In the genomic region with DNA sequence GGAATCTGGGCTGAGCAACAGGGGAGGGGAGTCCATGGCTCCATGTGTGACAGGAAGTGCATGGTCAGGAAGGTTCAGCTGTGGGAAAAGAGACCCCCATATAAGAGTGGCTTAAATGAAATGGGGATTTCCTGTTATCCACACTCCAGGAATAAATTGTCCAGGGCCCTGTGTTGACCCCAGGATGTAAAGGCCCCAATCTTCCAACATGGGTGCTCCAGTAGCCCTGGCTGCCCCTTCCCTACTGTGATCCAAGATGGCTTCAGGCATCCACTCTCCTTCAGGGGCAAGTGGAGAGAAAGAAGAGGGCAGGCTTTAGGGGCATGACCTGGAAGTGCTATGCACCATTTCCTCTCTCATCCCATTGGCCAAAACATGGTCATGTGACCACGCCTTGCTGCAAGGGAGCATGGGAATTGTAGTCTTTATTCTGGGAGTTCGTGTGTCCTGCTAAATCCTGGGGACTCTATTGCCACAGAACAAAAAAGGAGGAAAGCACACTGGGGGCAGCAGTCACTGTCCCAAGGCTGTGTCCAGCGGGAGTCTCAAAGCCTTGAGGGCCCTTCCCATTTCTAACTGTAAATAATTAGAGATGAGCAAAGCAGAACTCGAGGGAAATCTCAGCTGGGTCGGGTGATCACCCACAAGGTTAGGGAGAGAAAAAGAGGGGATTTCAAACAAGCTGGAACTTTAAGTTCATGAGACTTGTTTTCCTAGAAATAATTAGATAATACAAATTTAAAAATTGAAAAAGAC, we compare ENCODE assay signal across 12 cellular contexts.
DNase-seq lines count a peak whose midpoint lies in the region; ATAC-seq and TF ChIP-seq lines count a peak whose summit lies in the region.
"Had no signal": no experiment of that assay in that cellular context is flagged by ENCODE, and none has a peak within 500 bp of the region (broad histone marks: within the 10 kb centered on the region; RNA-seq: fewer than 3 reads in every experiment).

No MANE protein-coding gene starts in this region.

- H3K27ac ChIP-seq in mesodermal cell (ENCODE audit: low read depth, low read length, severe bottlenecking) (no peak overlapping the region), left lung (no peak overlapping the region), Peyer's patch (no peak overlapping the region), lower lobe of right lung (no peak overlapping the region)
- H3K27ac ChIP-seq: transverse colon had no signal

- WGBS in mesodermal cell (ENCODE audit: insufficient coverage in 2 of 2), 2 experiments: 78 to 100% methylated on average over 1 of the region's 5 CpGs

- H3K9me3 ChIP-seq in mesodermal cell (ENCODE audit: control insufficient read depth, low read length): peaks cover 12% of the 10 kb centered on the region
- no peaks in the 10 kb centered on the region for H3K9me3 ChIP-seq in left lung
- H3K9me3 ChIP-seq in Peyer's patch: no peaks in the 10 kb centered on the region
- no peaks in the 10 kb centered on the region for H3K9me3 ChIP-seq in lower lobe of right lung
- H3K9me3 ChIP-seq: transverse colon had no signal

- intact Hi-C loops in left lung (cut with DNase I): no loop called here
- intact Hi-C loops in lower lobe of right lung (cut with DNase I): no loop called here

- H3K4me1 ChIP-seq in mesodermal cell (ENCODE audit: control insufficient read depth, insufficient read depth, low read length, poor library complexity, severe bottlenecking) (no peaks in the 10 kb centered on the region), left lung (no peaks in the 10 kb centered on the region), Peyer's patch (no peaks in the 10 kb centered on the region), lower lobe of right lung (no peaks in the 10 kb centered on the region)
- H3K4me1 ChIP-seq: transverse colon had no signal

- H3K36me3 ChIP-seq in mesodermal cell (ENCODE audit: control insufficient read depth, insufficient read depth, low read length) (no peaks in the 10 kb centered on the region), left lung (no peaks in the 10 kb centered on the region), Peyer's patch (no peaks in the 10 kb centered on the region), lower lobe of right lung (no peaks in the 10 kb centered on the region)
- H3K36me3 ChIP-seq: transverse colon had no signal

- POLR2A ChIA-PET in HEK293T (lab: Yijun Ruan, JAX): no interaction called here

- CTCF ChIA-PET in HEK293T (lab: Yijun Ruan, JAX): no interaction called here

- ATAC-seq in left lung: no peak
- ATAC-seq in lower lobe of right lung: no peak
- ATAC-seq: left ventricle myocardium superior, T-cell had no signal

- TF ChIP-seq POLR2A in Peyer's patch (IDR thresholded peaks at IDR 0.05): no peak

- peak overlapping the region; percentile 2 for H3K4me3 ChIP-seq in mesodermal cell (ENCODE audit: extremely low read depth, insufficient read depth, low read length, poor library complexity, severe bottlenecking)
- no peak overlapping the region for H3K4me3 ChIP-seq in left lung
- no peak overlapping the region for H3K4me3 ChIP-seq in Peyer's patch
- H3K4me3 ChIP-seq in lower lobe of right lung: no peak overlapping the region
- H3K4me3 ChIP-seq: smooth muscle cell, transverse colon had no signal

- TF ChIP-seq CTCF in left lung (IDR thresholded peaks at IDR 0.05) (no peak), Peyer's patch (IDR thresholded peaks at IDR 0.05) (no peak), lower lobe of right lung (IDR thresholded peaks at IDR 0.05) (no peak)

- DNase-seq in NCI-H524 (lab: John Stamatoyannopoulos, UW): peak; percentile 45 to 62
- DNase-seq in NCI-H524 treated with DMSO at 0.1 percent for 48 hours (lab: John Stamatoyannopoulos, UW): no peak
- peak; percentile 67 for DNase-seq in HEK293T (ENCODE audit: extremely low spot score)
- peak; percentile 44 to 53 for DNase-seq in SW 1271 (lab: John Stamatoyannopoulos, UW)
- no peak for DNase-seq in left lung
- DNase-seq in Peyer's patch: no peak
- DNase-seq in lower lobe of right lung: no peak
- DNase-seq: left ventricle myocardium superior, T-cell, transverse colon had no signal

- H3K27me3 ChIP-seq in left lung (no peaks in the 10 kb centered on the region), Peyer's patch (no peaks in the 10 kb centered on the region), lower lobe of right lung (ENCODE audit: low read depth) (no peaks in the 10 kb centered on the region)

TF ChIP-seq in HEK293T, 16 proteins besides CTCF, POLR2A, EP300 and RAD21:
- TF ChIP-seq ZNF384 (IDR thresholded peaks at IDR 0.05) (no peak), FOXA1 (IDR thresholded peaks at IDR 0.05) (no peak), SP1 (IDR thresholded peaks at IDR 0.05) (no peak), LEF1 (IDR thresholded peaks at IDR 0.05; ENCODE audit: borderline replicate concordance) (no peak), TARDBP (IDR thresholded peaks at IDR 0.05) (no peak), NFRKB (IDR thresholded peaks at IDR 0.05) (peak; percentile 38; the same call in 1 of the 2 replicates), SUZ12 (IDR thresholded peaks at IDR 0.05) (no peak)
TF ChIP-seq in HEK293T: peak in this region for 1.

Comparison
In these comparisons a context has a peak if more than half of its experiments do, and no peak if none do; other contexts are left out.
1. DNase-seq: peak in NCI-H524 (2 of 2), HEK293T (single experiment) and SW 1271 (2 of 2); none in NCI-H524 treated with DMSO at 0.1 percent for 48 hours (single experiment), left lung (0 of 2), Peyer's patch (0 of 3) and lower lobe of right lung (single experiment).